8 cellular contexts compared by ENCODE assay signal in genomic region chr21:27759091-27759659, GRCh38.
DNase-seq lines count a peak whose midpoint lies in the region; ATAC-seq and TF ChIP-seq lines count a peak whose summit lies in the region.

No MANE protein-coding gene starts in this region.

- no peaks in the 10 kb centered on the region for H3K36me3 Mint-ChIP-seq in activated naive CD4-positive, alpha-beta T cell treated with anti-CD3 and anti-CD28 coated beads for 36 hours (ENCODE audit: low read depth)

- no peak overlapping the region for H3K4me3 ChIP-seq in fibroblast of villous mesenchyme (ENCODE audit: low read depth, low read length)

- CTCF ChIA-PET in activated naive CD4-positive, alpha-beta T cell treated with anti-CD3 and anti-CD28 coated beads for 36 hours (lab: Charles Lee) = interaction anchor here (0.6 kb wide), 1 partner anchor 962 kb away, joined by 6 read pairs; no protein-coding TSS in a partner anchor

- H3K27ac Mint-ChIP-seq in activated naive CD4-positive, alpha-beta T cell treated with anti-CD3 and anti-CD28 coated beads for 36 hours = no peak overlapping the region

- ATAC-seq in GM19455 (IDR thresholded peaks at IDR 0.05; ENCODE audit: unreplicated experiment) (no peak), GM19023 (IDR thresholded peaks at IDR 0.05; ENCODE audit: unreplicated experiment) (no peak)

- peaks cover 5% of the 10 kb centered on the region for H3K9me3 Mint-ChIP-seq in activated naive CD4-positive, alpha-beta T cell treated with anti-CD3 and anti-CD28 coated beads for 36 hours

- H3K4me1 Mint-ChIP-seq in activated naive CD4-positive, alpha-beta T cell treated with anti-CD3 and anti-CD28 coated beads for 36 hours (ENCODE audit: low read depth) = no peaks in the 10 kb centered on the region

- peaks cover 2% of the 10 kb centered on the region for H3K27me3 Mint-ChIP-seq in activated naive CD4-positive, alpha-beta T cell treated with anti-CD3 and anti-CD28 coated beads for 36 hours (ENCODE audit: low read depth)

- peak; percentile 31 for DNase-seq in EH (ENCODE audit: low read depth)
- peak; percentile 11 for DNase-seq in OCI-M1 (lab: John Stamatoyannopoulos, UW)
- DNase-seq in fibroblast of villous mesenchyme (ENCODE audit: low read depth) = no peak
- DNase-seq in nucleus accumbens (lab: John Stamatoyannopoulos, UW) = peak in 37 of 56 donors; percentile 0 to 67 (median 12)
- no peak for DNase-seq in activated naive CD4-positive, alpha-beta T cell treated with anti-CD3 and anti-CD28 coated beads for 36 hours
- no peak for DNase-seq in NCI-H1092 (lab: John Stamatoyannopoulos, UW)

- TF ChIP-seq CTCF in fibroblast of villous mesenchyme (IDR thresholded peaks at IDR 0.05; ENCODE audit: insufficient read depth, low read depth, low read length) = peak; percentile 28

- H3K4me3 Mint-ChIP-seq in activated naive CD4-positive, alpha-beta T cell treated with anti-CD3 and anti-CD28 coated beads for 36 hours = no peak overlapping the region

- intact Hi-C loops in activated naive CD4-positive, alpha-beta T cell treated with anti-CD3 and anti-CD28 coated beads for 36 hours (cut with micrococcal nuclease) = loop anchor here (1.0 kb wide), 1 partner anchor 986 kb away; no protein-coding TSS in a partner anchor

Comparison
In these comparisons a context has a peak if more than half of its experiments do, and no peak if none do; other contexts are left out.
1. DNase-seq: peak in EH (single experiment), OCI-M1 (single experiment) and nucleus accumbens (37 of 56); none in fibroblast of villous mesenchyme (single experiment), activated naive CD4-positive, alpha-beta T cell treated with anti-CD3 and anti-CD28 coated beads for 36 hours (single experiment) and NCI-H1092 (single experiment).